In genomic region chr2:154306261-154306970, GRCh38 we compare ENCODE assay signal across 1 cellular context.
TF ChIP-seq lines count a peak whose summit lies in the region.

No MANE protein-coding gene starts in this region.

TF ChIP-seq in GM23338, 12 proteins besides CTCF, POLR2A, EP300 and RAD21 (continued from another document):
- no peak for TF ChIP-seq ZNF462 (CRISPR knock-in tag; IDR thresholded peaks at IDR 0.05)
- TF ChIP-seq POLR2AphosphoS5 (IDR thresholded peaks at IDR 0.05; ENCODE audit: low read depth), result no peak
